In the genomic region with DNA sequence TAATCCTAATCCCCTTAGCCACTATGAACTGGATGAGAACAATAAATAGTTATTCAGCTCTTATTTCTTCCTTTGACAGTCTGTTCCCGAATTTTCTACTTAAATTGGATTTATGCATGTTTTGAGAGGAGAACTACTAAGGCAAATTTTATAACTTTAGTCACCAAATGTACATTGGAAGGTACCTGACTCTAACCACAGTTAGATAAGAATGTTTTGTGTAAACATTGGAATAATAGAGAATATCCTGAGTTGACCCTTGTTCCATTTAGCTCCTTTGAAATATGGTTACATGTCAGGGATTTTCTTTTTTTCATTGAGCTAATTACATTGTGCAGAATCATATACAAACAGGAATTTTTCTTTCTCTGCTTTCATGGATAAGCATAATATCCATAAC, we compare ENCODE assay signal across 5 cellular contexts.
"Had no signal": no experiment of that assay in that cellular context is flagged by ENCODE, and none has a peak within 500 bp of the region (broad histone marks: within the 10 kb centered on the region; RNA-seq: fewer than 3 reads in every experiment).

No MANE protein-coding gene starts in this region.

- H3K27me3 Mint-ChIP-seq: IgD-negative memory B cell had no signal

- H3K9me3 Mint-ChIP-seq: GM23338, H9 had no signal

- H3K36me3 Mint-ChIP-seq: IgD-negative memory B cell had no signal

- ATAC-seq: GM23338 had no signal

- H3K4me2 ChIP-seq: GM23338 had no signal

- H3K4me3 ChIP-seq: GM23338 had no signal

- H2AFZ ChIP-seq: GM23338 had no signal

- DNase-seq: H9, HCEC 1CT, KBM-7 had no signal

- H3K27ac Mint-ChIP-seq: GM23338, H9 had no signal

- H3K4me1 Mint-ChIP-seq: GM23338, H9 had no signal

- H3K4me3 Mint-ChIP-seq: GM23338, H9, IgD-negative memory B cell had no signal
